1 cellular context compared by ENCODE assay signal in the genomic region with DNA sequence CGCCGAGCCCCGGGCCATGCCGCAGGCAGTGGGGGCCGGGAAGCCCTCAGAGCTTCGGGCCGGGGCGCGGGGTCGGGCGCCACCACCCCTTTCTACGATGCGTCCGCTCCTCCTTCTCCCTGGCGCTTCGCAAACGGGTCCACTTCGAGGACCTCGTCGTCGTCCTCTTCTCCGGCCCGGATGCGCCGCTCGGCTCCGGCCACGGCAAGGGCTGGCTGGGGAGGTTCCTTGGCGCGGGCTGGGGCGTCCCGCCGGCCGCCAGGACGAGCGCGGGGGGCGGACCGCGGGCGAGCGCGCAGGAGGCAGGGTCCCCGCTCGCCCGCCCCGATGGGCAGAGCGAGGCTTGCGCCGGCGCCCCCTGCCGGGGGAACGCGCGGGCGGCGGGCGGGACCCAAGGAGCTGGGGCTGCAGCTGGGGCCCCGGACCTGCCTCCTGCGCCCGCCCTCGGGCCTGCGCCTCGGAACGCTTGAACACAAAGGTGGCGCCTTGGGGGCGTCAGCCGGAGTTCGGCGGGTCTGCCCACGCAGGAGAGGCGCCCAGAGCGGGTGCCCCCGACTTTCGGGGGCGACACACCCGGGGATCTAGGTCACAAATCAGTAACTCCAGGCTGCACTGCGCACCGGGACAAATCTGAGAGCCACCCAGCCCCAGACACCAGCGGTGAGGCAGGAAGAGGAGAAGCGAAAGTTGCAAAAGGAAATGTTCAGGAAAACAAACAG.
A peak's percentile ranks its signal among the peaks of the same experiment; 100 is the strongest.
TF ChIP-seq lines count a peak whose summit lies in the region.

A gene (minus strand): TSS at position 283 of the 719 bp plus-strand sequence.

TF ChIP-seq in WTC11, 78 proteins besides CTCF, POLR2A, EP300 and RAD21 (continued from another document and continues in another):
- TF ChIP-seq, protein P1, sequence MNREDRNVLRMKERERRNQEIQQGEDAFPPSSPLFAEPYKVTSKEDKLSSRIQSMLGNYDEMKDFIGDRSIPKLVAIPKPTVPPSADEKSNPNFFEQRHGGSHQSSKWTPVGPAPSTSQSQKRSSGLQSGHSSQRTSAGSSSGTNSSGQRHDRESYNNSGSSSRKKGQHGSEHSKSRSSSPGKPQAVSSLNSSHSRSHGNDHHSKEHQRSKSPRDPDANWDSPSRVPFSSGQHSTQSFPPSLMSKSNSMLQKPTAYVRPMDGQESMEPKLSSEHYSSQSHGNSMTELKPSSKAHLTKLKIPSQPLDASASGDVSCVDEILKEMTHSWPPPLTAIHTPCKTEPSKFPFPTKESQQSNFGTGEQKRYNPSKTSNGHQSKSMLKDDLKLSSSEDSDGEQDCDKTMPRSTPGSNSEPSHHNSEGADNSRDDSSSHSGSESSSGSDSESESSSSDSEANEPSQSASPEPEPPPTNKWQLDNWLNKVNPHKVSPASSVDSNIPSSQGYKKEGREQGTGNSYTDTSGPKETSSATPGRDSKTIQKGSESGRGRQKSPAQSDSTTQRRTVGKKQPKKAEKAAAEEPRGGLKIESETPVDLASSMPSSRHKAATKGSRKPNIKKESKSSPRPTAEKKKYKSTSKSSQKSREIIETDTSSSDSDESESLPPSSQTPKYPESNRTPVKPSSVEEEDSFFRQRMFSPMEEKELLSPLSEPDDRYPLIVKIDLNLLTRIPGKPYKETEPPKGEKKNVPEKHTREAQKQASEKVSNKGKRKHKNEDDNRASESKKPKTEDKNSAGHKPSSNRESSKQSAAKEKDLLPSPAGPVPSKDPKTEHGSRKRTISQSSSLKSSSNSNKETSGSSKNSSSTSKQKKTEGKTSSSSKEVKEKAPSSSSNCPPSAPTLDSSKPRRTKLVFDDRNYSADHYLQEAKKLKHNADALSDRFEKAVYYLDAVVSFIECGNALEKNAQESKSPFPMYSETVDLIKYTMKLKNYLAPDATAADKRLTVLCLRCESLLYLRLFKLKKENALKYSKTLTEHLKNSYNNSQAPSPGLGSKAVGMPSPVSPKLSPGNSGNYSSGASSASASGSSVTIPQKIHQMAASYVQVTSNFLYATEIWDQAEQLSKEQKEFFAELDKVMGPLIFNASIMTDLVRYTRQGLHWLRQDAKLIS (CRISPR knock-in tag; IDR thresholded peaks at IDR 0.05; ENCODE audit: borderline replicate concordance) = no peak
- TF ChIP-seq NFE2L1 (CRISPR knock-in tag; IDR thresholded peaks at IDR 0.05) = no peak; the same call in 1 of the 2 replicates
- TF ChIP-seq, protein P2, sequence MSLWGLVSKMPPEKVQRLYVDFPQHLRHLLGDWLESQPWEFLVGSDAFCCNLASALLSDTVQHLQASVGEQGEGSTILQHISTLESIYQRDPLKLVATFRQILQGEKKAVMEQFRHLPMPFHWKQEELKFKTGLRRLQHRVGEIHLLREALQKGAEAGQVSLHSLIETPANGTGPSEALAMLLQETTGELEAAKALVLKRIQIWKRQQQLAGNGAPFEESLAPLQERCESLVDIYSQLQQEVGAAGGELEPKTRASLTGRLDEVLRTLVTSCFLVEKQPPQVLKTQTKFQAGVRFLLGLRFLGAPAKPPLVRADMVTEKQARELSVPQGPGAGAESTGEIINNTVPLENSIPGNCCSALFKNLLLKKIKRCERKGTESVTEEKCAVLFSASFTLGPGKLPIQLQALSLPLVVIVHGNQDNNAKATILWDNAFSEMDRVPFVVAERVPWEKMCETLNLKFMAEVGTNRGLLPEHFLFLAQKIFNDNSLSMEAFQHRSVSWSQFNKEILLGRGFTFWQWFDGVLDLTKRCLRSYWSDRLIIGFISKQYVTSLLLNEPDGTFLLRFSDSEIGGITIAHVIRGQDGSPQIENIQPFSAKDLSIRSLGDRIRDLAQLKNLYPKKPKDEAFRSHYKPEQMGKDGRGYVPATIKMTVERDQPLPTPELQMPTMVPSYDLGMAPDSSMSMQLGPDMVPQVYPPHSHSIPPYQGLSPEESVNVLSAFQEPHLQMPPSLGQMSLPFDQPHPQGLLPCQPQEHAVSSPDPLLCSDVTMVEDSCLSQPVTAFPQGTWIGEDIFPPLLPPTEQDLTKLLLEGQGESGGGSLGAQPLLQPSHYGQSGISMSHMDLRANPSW (CRISPR knock-in tag; conservative IDR thresholded peaks at IDR 0.05; ENCODE audit: low read depth) = no peak
- TF ChIP-seq, protein P3, sequence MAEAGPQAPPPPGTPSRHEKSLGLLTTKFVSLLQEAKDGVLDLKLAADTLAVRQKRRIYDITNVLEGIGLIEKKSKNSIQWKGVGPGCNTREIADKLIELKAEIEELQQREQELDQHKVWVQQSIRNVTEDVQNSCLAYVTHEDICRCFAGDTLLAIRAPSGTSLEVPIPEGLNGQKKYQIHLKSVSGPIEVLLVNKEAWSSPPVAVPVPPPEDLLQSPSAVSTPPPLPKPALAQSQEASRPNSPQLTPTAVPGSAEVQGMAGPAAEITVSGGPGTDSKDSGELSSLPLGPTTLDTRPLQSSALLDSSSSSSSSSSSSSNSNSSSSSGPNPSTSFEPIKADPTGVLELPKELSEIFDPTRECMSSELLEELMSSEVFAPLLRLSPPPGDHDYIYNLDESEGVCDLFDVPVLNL (CRISPR knock-in tag; IDR thresholded peaks at IDR 0.05; ENCODE audit: borderline replicate concordance, low read depth) = peak; percentile 50
- peak; percentile 98; the same call in 1 of the 2 replicates for TF ChIP-seq CBFB (CRISPR knock-in tag; IDR thresholded peaks at IDR 0.05; ENCODE audit: low read depth)
- no peak for TF ChIP-seq NR2C2 (CRISPR knock-in tag; IDR thresholded peaks at IDR 0.05)
- TF ChIP-seq SOX15 (CRISPR knock-in tag; IDR thresholded peaks at IDR 0.05) = no peak
- TF ChIP-seq, protein P4, sequence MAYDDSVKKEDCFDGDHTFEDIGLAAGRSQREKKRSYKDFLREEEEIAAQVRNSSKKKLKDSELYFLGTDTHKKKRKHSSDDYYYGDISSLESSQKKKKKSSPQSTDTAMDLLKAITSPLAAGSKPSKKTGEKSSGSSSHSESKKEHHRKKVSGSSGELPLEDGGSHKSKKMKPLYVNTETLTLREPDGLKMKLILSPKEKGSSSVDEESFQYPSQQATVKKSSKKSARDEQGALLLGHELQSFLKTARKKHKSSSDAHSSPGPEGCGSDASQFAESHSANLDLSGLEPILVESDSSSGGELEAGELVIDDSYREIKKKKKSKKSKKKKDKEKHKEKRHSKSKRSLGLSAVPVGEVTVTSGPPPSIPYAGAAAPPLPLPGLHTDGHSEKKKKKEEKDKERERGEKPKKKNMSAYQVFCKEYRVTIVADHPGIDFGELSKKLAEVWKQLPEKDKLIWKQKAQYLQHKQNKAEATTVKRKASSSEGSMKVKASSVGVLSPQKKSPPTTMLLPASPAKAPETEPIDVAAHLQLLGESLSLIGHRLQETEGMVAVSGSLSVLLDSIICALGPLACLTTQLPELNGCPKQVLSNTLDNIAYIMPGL (CRISPR knock-in tag; IDR thresholded peaks at IDR 0.05) = peak; percentile 93
- TF ChIP-seq, protein P5, sequence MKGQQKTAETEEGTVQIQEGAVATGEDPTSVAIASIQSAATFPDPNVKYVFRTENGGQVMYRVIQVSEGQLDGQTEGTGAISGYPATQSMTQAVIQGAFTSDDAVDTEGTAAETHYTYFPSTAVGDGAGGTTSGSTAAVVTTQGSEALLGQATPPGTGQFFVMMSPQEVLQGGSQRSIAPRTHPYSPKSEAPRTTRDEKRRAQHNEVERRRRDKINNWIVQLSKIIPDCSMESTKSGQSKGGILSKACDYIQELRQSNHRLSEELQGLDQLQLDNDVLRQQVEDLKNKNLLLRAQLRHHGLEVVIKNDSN (CRISPR knock-in tag; IDR thresholded peaks at IDR 0.05) = no peak
- TF ChIP-seq SMAD3 (CRISPR knock-in tag; IDR thresholded peaks at IDR 0.05; ENCODE audit: borderline replicate concordance) = no peak
- TF ChIP-seq ZNF416 (CRISPR knock-in tag; IDR thresholded peaks at IDR 0.05) = no peak
- peak; percentile 65; the same call in 1 of the 2 replicates for TF ChIP-seq FOXP1 (CRISPR knock-in tag; IDR thresholded peaks at IDR 0.05; ENCODE audit: borderline replicate concordance)
- TF ChIP-seq, protein P6, sequence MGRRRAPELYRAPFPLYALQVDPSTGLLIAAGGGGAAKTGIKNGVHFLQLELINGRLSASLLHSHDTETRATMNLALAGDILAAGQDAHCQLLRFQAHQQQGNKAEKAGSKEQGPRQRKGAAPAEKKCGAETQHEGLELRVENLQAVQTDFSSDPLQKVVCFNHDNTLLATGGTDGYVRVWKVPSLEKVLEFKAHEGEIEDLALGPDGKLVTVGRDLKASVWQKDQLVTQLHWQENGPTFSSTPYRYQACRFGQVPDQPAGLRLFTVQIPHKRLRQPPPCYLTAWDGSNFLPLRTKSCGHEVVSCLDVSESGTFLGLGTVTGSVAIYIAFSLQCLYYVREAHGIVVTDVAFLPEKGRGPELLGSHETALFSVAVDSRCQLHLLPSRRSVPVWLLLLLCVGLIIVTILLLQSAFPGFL (CRISPR knock-in tag; IDR thresholded peaks at IDR 0.05; ENCODE audit: borderline replicate concordance) = no peak
- TF ChIP-seq, protein P7, sequence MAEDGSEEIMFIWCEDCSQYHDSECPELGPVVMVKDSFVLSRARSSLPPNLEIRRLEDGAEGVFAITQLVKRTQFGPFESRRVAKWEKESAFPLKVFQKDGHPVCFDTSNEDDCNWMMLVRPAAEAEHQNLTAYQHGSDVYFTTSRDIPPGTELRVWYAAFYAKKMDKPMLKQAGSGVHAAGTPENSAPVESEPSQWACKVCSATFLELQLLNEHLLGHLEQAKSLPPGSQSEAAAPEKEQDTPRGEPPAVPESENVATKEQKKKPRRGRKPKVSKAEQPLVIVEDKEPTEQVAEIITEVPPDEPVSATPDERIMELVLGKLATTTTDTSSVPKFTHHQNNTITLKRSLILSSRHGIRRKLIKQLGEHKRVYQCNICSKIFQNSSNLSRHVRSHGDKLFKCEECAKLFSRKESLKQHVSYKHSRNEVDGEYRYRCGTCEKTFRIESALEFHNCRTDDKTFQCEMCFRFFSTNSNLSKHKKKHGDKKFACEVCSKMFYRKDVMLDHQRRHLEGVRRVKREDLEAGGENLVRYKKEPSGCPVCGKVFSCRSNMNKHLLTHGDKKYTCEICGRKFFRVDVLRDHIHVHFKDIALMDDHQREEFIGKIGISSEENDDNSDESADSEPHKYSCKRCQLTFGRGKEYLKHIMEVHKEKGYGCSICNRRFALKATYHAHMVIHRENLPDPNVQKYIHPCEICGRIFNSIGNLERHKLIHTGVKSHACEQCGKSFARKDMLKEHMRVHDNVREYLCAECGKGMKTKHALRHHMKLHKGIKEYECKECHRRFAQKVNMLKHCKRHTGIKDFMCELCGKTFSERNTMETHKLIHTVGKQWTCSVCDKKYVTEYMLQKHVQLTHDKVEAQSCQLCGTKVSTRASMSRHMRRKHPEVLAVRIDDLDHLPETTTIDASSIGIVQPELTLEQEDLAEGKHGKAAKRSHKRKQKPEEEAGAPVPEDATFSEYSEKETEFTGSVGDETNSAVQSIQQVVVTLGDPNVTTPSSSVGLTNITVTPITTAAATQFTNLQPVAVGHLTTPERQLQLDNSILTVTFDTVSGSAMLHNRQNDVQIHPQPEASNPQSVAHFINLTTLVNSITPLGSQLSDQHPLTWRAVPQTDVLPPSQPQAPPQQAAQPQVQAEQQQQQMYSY (CRISPR knock-in tag; IDR thresholded peaks at IDR 0.05) = no peak
- TF ChIP-seq, protein P8, sequence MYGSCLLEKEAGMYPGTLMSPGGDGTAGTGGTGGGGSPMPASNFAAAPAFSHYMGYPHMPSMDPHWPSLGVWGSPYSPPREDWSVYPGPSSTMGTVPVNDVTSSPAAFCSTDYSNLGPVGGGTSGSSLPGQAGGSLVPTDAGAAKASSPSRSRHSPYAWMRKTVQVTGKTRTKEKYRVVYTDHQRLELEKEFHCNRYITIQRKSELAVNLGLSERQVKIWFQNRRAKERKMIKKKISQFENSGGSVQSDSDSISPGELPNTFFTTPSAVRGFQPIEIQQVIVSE (CRISPR knock-in tag; IDR thresholded peaks at IDR 0.05; ENCODE audit: borderline replicate concordance) = no peak
- TF ChIP-seq, protein P9, sequence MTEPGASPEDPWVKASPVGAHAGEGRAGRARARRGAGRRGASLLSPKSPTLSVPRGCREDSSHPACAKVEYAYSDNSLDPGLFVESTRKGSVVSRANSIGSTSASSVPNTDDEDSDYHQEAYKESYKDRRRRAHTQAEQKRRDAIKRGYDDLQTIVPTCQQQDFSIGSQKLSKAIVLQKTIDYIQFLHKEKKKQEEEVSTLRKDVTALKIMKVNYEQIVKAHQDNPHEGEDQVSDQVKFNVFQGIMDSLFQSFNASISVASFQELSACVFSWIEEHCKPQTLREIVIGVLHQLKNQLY (CRISPR knock-in tag; IDR thresholded peaks at IDR 0.05) = 0 out of 2 replicates have a peak, but pooled peaks have one; percentile 66
- TF ChIP-seq, protein P10, sequence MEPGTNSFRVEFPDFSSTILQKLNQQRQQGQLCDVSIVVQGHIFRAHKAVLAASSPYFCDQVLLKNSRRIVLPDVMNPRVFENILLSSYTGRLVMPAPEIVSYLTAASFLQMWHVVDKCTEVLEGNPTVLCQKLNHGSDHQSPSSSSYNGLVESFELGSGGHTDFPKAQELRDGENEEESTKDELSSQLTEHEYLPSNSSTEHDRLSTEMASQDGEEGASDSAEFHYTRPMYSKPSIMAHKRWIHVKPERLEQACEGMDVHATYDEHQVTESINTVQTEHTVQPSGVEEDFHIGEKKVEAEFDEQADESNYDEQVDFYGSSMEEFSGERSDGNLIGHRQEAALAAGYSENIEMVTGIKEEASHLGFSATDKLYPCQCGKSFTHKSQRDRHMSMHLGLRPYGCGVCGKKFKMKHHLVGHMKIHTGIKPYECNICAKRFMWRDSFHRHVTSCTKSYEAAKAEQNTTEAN (CRISPR knock-in tag; IDR thresholded peaks at IDR 0.05) = no peak
- TF ChIP-seq, protein P11, sequence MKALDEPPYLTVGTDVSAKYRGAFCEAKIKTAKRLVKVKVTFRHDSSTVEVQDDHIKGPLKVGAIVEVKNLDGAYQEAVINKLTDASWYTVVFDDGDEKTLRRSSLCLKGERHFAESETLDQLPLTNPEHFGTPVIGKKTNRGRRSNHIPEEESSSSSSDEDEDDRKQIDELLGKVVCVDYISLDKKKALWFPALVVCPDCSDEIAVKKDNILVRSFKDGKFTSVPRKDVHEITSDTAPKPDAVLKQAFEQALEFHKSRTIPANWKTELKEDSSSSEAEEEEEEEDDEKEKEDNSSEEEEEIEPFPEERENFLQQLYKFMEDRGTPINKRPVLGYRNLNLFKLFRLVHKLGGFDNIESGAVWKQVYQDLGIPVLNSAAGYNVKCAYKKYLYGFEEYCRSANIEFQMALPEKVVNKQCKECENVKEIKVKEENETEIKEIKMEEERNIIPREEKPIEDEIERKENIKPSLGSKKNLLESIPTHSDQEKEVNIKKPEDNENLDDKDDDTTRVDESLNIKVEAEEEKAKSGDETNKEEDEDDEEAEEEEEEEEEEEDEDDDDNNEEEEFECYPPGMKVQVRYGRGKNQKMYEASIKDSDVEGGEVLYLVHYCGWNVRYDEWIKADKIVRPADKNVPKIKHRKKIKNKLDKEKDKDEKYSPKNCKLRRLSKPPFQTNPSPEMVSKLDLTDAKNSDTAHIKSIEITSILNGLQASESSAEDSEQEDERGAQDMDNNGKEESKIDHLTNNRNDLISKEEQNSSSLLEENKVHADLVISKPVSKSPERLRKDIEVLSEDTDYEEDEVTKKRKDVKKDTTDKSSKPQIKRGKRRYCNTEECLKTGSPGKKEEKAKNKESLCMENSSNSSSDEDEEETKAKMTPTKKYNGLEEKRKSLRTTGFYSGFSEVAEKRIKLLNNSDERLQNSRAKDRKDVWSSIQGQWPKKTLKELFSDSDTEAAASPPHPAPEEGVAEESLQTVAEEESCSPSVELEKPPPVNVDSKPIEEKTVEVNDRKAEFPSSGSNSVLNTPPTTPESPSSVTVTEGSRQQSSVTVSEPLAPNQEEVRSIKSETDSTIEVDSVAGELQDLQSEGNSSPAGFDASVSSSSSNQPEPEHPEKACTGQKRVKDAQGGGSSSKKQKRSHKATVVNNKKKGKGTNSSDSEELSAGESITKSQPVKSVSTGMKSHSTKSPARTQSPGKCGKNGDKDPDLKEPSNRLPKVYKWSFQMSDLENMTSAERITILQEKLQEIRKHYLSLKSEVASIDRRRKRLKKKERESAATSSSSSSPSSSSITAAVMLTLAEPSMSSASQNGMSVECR (CRISPR knock-in tag; IDR thresholded peaks at IDR 0.05; ENCODE audit: borderline replicate concordance) = no peak; the same call in 1 of the 2 replicates
- no peak for TF ChIP-seq ZNF232 (CRISPR knock-in tag; IDR thresholded peaks at IDR 0.05)
- no peak for TF ChIP-seq IRF2 (CRISPR knock-in tag; IDR thresholded peaks at IDR 0.05; ENCODE audit: borderline replicate concordance, low read depth)
